19 cellular contexts compared by ENCODE assay signal in genomic region chr18:53416985-53417384, GRCh38.
DNase-seq lines count a peak whose midpoint lies in the region; ATAC-seq, FAIRE-seq and TF ChIP-seq lines count a peak whose summit lies in the region.
"Had no signal": no experiment of that assay in that cellular context is flagged by ENCODE, and none has a peak within 500 bp of the region (broad histone marks: within the 10 kb centered on the region; RNA-seq: fewer than 3 reads in every experiment).

No MANE protein-coding gene starts in this region.

- DNase-seq in AG10803 (ENCODE audit: low read depth) = peak; percentile 0
- no peak for DNase-seq in H1 (ENCODE audit: low read depth in 1 of 2, low spot score in 2 of 2)
- DNase-seq in kidney tubule cell (ENCODE audit: low spot score) = peak; percentile 3
- no peak for DNase-seq in HepG2 (ENCODE audit: low spot score)
- DNase-seq in NCI-H1048 (lab: John Stamatoyannopoulos, UW) = no peak
- DNase-seq in DMS 273 treated with DMSO at 0.1 percent for 48 hours (lab: John Stamatoyannopoulos, UW) = no peak
- no peak for DNase-seq in GM03348 (ENCODE audit: low spot score)
- DNase-seq: CD4-positive, alpha-beta T cell; DND-41; GF-D8; GOT3; MM.1S; NCI-H2081; NCI-H526; SK-N-SH had no signal

- H2BK5ac ChIP-seq in H1 (ENCODE audit: low read depth, low read length) = no peak overlapping the region

- FAIRE-seq in H1 (lab: Jason Lieb, UNC) (peak; percentile 71), HepG2 (lab: Jason Lieb, UNC) (no peak)

- no peak overlapping the region for H4K8ac ChIP-seq in H1 (ENCODE audit: extremely low read depth, insufficient read depth, low read length)

- H3K56ac ChIP-seq in H1 (replicated peaks; ENCODE audit: insufficient read length, low read depth, low read length) = no peak overlapping the region

- H3K4me1 ChIP-seq in HUES48 (ENCODE audit: control insufficient read depth, insufficient read depth, low read length) (peaks cover 25% of the 10 kb centered on the region), H1 (replicated peaks in 1 of 4; ENCODE audit: control insufficient read depth in 3 of 4, insufficient read depth in 4 of 4, low read length in 3 of 4) (peaks cover 0 to 8% (median 3%) of the 10 kb centered on the region in 4 experiments; a peak in 5 of 7 replicates), HepG2 (ENCODE audit: insufficient read depth, low read length) (no peaks in the 10 kb centered on the region)

- H2BK12ac ChIP-seq in H1 (ENCODE audit: low read depth, low read length) = no peak overlapping the region

- no peak for TF ChIP-seq POLR2A in H1 (IDR thresholded peaks at IDR 0.05; ENCODE audit: control extremely low read depth in 1 of 2, low read depth in 2 of 2, low read length in 2 of 2)
- TF ChIP-seq POLR2A in HepG2 (IDR thresholded peaks at IDR 0.05; ENCODE audit: insufficient read depth in 1 of 2, low read depth in 2 of 2, low read length in 2 of 2) = no peak

- TF ChIP-seq CTCF in AG10803 (conservative IDR thresholded peaks at IDR 0.05; ENCODE audit: low read length) = no peak
- TF ChIP-seq CTCF in H1 (IDR thresholded peaks at IDR 0.05; ENCODE audit: control extremely low read depth in 1 of 3, insufficient read depth in 1 of 3, low read depth in 1 of 3, low read length in 3 of 3) = no peak
- TF ChIP-seq CTCF in HepG2 (CRISPR knock-in tag; IDR thresholded peaks at IDR 0.05) = no peak

- no peak overlapping the region for H2BK15ac ChIP-seq in H1 (ENCODE audit: low read length)

- 24% methylated on average over 4 of the region's 4 CpGs; no CpG with 5 or more reads in 1 of the 2 experiments for WGBS in H1 (ENCODE audit: extremely low coverage in 1 of 2, insufficient coverage in 1 of 2, insufficient read length in 1 of 2, insufficient replicate concordance in 2 of 2, low coverage in 1 of 2, low lambda C conversion rate in 2 of 2, missing lambda C conversion rate in 1 of 2), 2 experiments
- 4% methylated on average over 4 of the region's 4 CpGs for WGBS in HepG2 (ENCODE audit: low lambda C conversion rate)

- no peak overlapping the region for H2AK5ac ChIP-seq in H1 (ENCODE audit: low read depth, low read length)

- no peak overlapping the region for H2BK20ac ChIP-seq in H1 (ENCODE audit: low read length)

- ATAC-seq in HepG2 = no peak
- ATAC-seq: Panc1, Right ventricle myocardium inferior had no signal

- POLR2A ChIA-PET in H1 (lab: Charles Lee; ENCODE audit: partially characterized antibody) (no interaction called here), HepG2 (lab: Yijun Ruan, JAX) (no interaction called here)

- no peak overlapping the region for H3K9ac ChIP-seq in HUES48 (ENCODE audit: low read depth, low read length)
- H3K9ac ChIP-seq in H1 (replicated peaks in 1 of 4; ENCODE audit: extremely low read depth in 1 of 4, low read depth in 3 of 4, low read length in 3 of 4) = no peak overlapping the region
- H3K9ac ChIP-seq in HepG2 (ENCODE audit: insufficient read depth, low read depth, low read length) = no peak overlapping the region
- H3K9ac ChIP-seq: SK-N-SH had no signal

- in situ Hi-C loops in HepG2 (cut with HindIII; ENCODE audit: extremely low pct_ligation_motif_present, low pct_unique_long_range_greater_than_20kb) = loop anchor here (25.0 kb wide), 1 partner anchor 105 kb away; no protein-coding TSS in a partner anchor

- H3K27me3 ChIP-seq in HUES48 (ENCODE audit: control insufficient read depth, insufficient read depth, low read length) (no peaks in the 10 kb centered on the region), H1 (replicated peaks in 1 of 4; ENCODE audit: control insufficient read depth in 3 of 4, extremely low read depth in 1 of 4, insufficient read depth in 3 of 4, low read length in 3 of 4) (no peaks in the 10 kb centered on the region), HepG2 (ENCODE audit: control insufficient read depth in 1 of 2, insufficient read depth in 2 of 2, low read length in 2 of 2) (no peaks in the 10 kb centered on the region)

- H3K27ac ChIP-seq in HUES48 (ENCODE audit: low read depth, low read length) (peak overlapping the region; percentile 76), H1 (ENCODE audit: low read depth, low read length) (no peak overlapping the region), HepG2 (ENCODE audit: extremely low read length, insufficient read depth, low read length) (no peak overlapping the region)
- H3K27ac ChIP-seq: HL-60 had no signal

- H3K79me1 ChIP-seq in H1 (ENCODE audit: low read depth, low read length) = no peaks in the 10 kb centered on the region

- H3K79me2 ChIP-seq in H1 (ENCODE audit: control insufficient read depth in 1 of 2, insufficient read depth in 2 of 2, low read length in 2 of 2) (no peaks in the 10 kb centered on the region), HepG2 (ENCODE audit: insufficient read depth, low read length) (no peaks in the 10 kb centered on the region)

- H3K18ac ChIP-seq in H1 (ENCODE audit: extremely low read depth, low read length) = no peak overlapping the region; the same call in 1 of the 2 replicates

- TF ChIP-seq EP300 in H1 (IDR thresholded peaks at IDR 0.05; ENCODE audit: borderline replicate concordance in 1 of 2, low read depth in 2 of 2, low read length in 2 of 2) (no peak), HepG2 (IDR thresholded peaks at IDR 0.05; ENCODE audit: low read depth in 2 of 2, low read length in 2 of 2) (no peak), HepG2 (CRISPR knock-in tag; IDR thresholded peaks at IDR 0.05; ENCODE audit: borderline replicate concordance) (no peak)

- no TSS peak for BruUV-seq in HepG2 (replicated peaks; lab: Mats Ljungman, UMichigan)

- no peak overlapping the region for H3K23ac ChIP-seq in H1 (ENCODE audit: insufficient read length)

- H3K23me2 ChIP-seq in H1 (ENCODE audit: low read depth, low read length) = no peaks in the 10 kb centered on the region

- H3K9me3 ChIP-seq in HUES48 (ENCODE audit: control insufficient read depth, insufficient read depth, low read length) (no peaks in the 10 kb centered on the region), H1 (ENCODE audit: insufficient read depth in 2 of 2, low read depth in 1 of 2, low read length in 1 of 2) (no peaks in the 10 kb centered on the region), HepG2 (ENCODE audit: low read length) (no peaks in the 10 kb centered on the region)
- H3K9me3 ChIP-seq: SK-N-SH had no signal

- no peak overlapping the region for H4K5ac ChIP-seq in H1 (ENCODE audit: insufficient read length, low read depth, low read length)

- H2AFZ ChIP-seq in H1 (ENCODE audit: low read length) (peak overlapping the region; percentile 74; the same call in 1 of the 2 replicates), HepG2 (ENCODE audit: low read length) (no peak overlapping the region)

- no peak overlapping the region for H4K91ac ChIP-seq in H1 (replicated peaks; ENCODE audit: insufficient read length, low read length)

- H3K4me3 ChIP-seq in AG10803 (ENCODE audit: low read length) (no peak overlapping the region), HUES48 (ENCODE audit: low read depth, low read length) (peak overlapping the region; percentile 5; the same call in 1 of the 2 replicates), H1 (ENCODE audit: extremely low read depth in 1 of 4, insufficient read depth in 2 of 4, low read depth in 3 of 4, low read length in 4 of 4) (no peak overlapping the region), HepG2 (replicated peaks in 1 of 3; ENCODE audit: insufficient read depth in 1 of 3, low read depth in 2 of 3, low read length in 3 of 3) (no peak overlapping the region)

- no peak overlapping the region for H3K14ac ChIP-seq in H1 (ENCODE audit: insufficient read length)

- H3K4ac ChIP-seq in H1 (replicated peaks; ENCODE audit: insufficient read length, low read depth, low read length) = no peak overlapping the region

- H3K36me3 ChIP-seq in HUES48 (ENCODE audit: control insufficient read depth, insufficient read depth, low read length) = no peaks in the 10 kb centered on the region
- H3K36me3 ChIP-seq in H1 (ENCODE audit: control insufficient read depth in 2 of 4, insufficient read depth in 4 of 4, low read length in 3 of 4) = no peaks in the 10 kb centered on the region
- H3K36me3 ChIP-seq in HepG2 (replicated peaks in 1 of 2; ENCODE audit: control insufficient read depth in 1 of 2, insufficient read depth in 2 of 2, low read length in 2 of 2) = no peaks in the 10 kb centered on the region

- H2BK120ac ChIP-seq in H1 (replicated peaks; ENCODE audit: low read depth, low read length) = no peak overlapping the region

- H4K20me1 ChIP-seq in H1 (replicated peaks in 1 of 2; ENCODE audit: control insufficient read depth in 1 of 2, insufficient read depth in 2 of 2, low read length in 2 of 2) (no peaks in the 10 kb centered on the region), HepG2 (ENCODE audit: insufficient read depth, low read length) (no peaks in the 10 kb centered on the region)

- H3K4me2 ChIP-seq in H1 (ENCODE audit: insufficient read depth in 1 of 2, low read depth in 2 of 2, low read length in 2 of 2) = peak overlapping the region; percentile 15 to 42; a peak in 3 of 4 replicates
- H3K4me2 ChIP-seq in HepG2 (ENCODE audit: low read depth, low read length) = no peak overlapping the region
- H3K4me2 ChIP-seq: SK-N-SH had no signal

- CTCF ChIA-PET in H1 (lab: Charles Lee; ENCODE audit: partially characterized antibody) = no interaction called here
- CTCF ChIA-PET in HepG2 (lab: Yijun Ruan, JAX; ENCODE audit: low intra/inter-chr PET ratio, low total read pairs) = no interaction called here

- intact Hi-C loops in HepG2 (cut with micrococcal nuclease; ENCODE audit: unreplicated experiment) = no loop called here

- no peak for TF ChIP-seq RAD21 in H1 (IDR thresholded peaks at IDR 0.05 in 1 of 2, conservative IDR thresholded peaks at IDR 0.05 in 1 of 2; ENCODE audit: low read depth in 2 of 2, low read length in 2 of 2)
- TF ChIP-seq RAD21 in HepG2 (CRISPR knock-in tag; IDR thresholded peaks at IDR 0.05) = no peak

TF ChIP-seq in H1, 55 proteins besides CTCF, POLR2A, EP300 and RAD21 (continues in another document):
- TF ChIP-seq SIX5 (IDR thresholded peaks at IDR 0.05; ENCODE audit: low read depth, low read length) (no peak), ATF3 (IDR thresholded peaks at IDR 0.05; ENCODE audit: insufficient read depth, low read depth, low read length) (no peak), GTF2F1 (IDR thresholded peaks at IDR 0.05; ENCODE audit: borderline replicate concordance, low read depth, low read length) (no peak), PHF8 (conservative IDR thresholded peaks at IDR 0.05; ENCODE audit: low read depth, low read length) (no peak)

TF ChIP-seq in HepG2, 621 proteins besides CTCF, POLR2A, EP300 and RAD21 (continues in another document):
- TF ChIP-seq ZBTB2 (CRISPR knock-in tag; IDR thresholded peaks at IDR 0.05; ENCODE audit: low read depth) (no peak), AGO1 (IDR thresholded peaks at IDR 0.05; ENCODE audit: low read depth, low read length, poor library complexity, severe bottlenecking) (no peak)

Comparison
In these comparisons a context has a peak if more than half of its experiments do, and no peak if none do; other contexts are left out.
1. DNase-seq: peak in AG10803 (single experiment) and kidney tubule cell (single experiment); none in H1 (0 of 2), HepG2 (single experiment), NCI-H1048 (single experiment), DMS 273 treated with DMSO at 0.1 percent for 48 hours (single experiment) and GM03348 (single experiment).